Comparison of ENCODE assay signal across 27 cellular contexts in the genomic region with DNA sequence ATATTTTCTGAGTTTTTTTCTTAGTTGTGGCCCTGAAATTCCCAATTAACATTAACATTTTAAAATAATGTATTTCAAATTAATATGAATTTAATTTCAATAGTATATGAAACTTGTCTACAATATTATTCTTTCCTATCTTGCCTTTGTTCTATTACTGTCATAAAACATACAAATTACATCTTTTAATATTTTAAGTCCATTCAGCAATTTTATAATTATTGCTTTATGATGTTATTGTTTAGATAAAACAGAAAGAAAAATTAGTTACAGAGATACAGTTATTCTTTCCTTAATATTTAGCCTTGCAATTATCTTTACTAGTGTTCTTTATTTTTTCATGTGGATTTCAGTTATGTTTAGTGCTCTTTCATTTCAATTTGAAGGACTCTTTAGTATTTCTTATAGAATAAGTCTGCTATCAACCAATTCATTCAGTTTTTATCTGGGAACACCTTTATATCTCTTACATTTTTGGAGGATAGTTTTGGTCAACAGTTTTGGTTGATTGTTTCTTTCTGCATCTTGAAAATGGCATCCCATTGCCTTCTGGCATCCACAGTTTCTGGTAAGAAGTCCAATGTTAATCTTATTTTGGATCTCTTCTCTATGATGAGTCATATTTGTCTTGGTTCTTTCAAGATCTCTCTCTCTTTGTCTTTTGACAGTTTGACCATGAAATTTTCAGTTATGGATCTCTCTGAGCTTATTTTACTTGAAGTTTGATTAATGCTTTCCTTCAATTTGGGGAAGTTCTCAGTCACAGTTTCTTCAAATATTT.
"Had no signal": no experiment of that assay in that cellular context is flagged by ENCODE, and none has a peak within 500 bp of the region (broad histone marks: within the 10 kb centered on the region; RNA-seq: fewer than 3 reads in every experiment).

No MANE protein-coding gene starts in this region.

- H3K4me1 Mint-ChIP-seq: activated CD4-positive, alpha-beta T cell treated with anti-CD3 and anti-CD28 coated beads for 36 hours; activated CD4-positive, alpha-beta T cell treated with anti-CD3 and anti-CD28 coated beads, Interleukin-2, amount 10 ng/mL, durations not matched to agents 7 days and 5 days; activated naive CD4-positive, alpha-beta T cell treated with anti-CD3 and anti-CD28 coated beads, Interleukin-2, amount 50 U/mL, for 24 hours; activated naive CD8-positive, alpha-beta T cell treated with anti-CD3 and anti-CD28 coated beads, Interleukin-2, amount 10 ng/mL, durations not matched to agents 7 days and 5 days had no signal

- ATAC-seq: activated CD4-positive, alpha-beta T cell treated with anti-CD3 and anti-CD28 coated beads for 36 hours; activated CD4-positive, CD25-positive, alpha-beta regulatory T cell treated with anti-CD3 and anti-CD28 coated beads, Interleukin-2, amount 50 U/mL, for 24 hours; activated CD8-positive, alpha-beta T cell treated with anti-CD3 and anti-CD28 coated beads, Interleukin-2, amount 10 ng/mL, durations not matched to agents 7 days and 5 days; Panc1 had no signal

- DNase-seq: activated CD4-positive, alpha-beta T cell treated with anti-CD3 and anti-CD28 coated beads for 36 hours; activated CD4-positive, alpha-beta T cell treated with anti-CD3 and anti-CD28 coated beads, Interleukin-2, amount 10 ng/mL, durations not matched to agents 7 days and 5 days; activated CD4-positive, alpha-beta T cell treated with anti-CD3 and anti-CD28 coated beads, Interleukin-2, amount 50 U/mL, for 48 hours; activated CD8-positive, alpha-beta T cell treated with anti-CD3 and anti-CD28 coated beads, Interleukin-2, amount 10 ng/mL, durations not matched to agents 7 days and 5 days; activated gamma-delta T cell; activated naive CD4-positive, alpha-beta T cell treated with Interleukin-2 at 50 U/mL for 16 hours; activated naive CD8-positive, alpha-beta T cell treated with anti-CD3 and anti-CD28 coated beads, Interleukin-2, amount 10 ng/mL, durations not matched to agents 7 days and 5 days; activated T-cell treated with anti-CD3 and anti-CD28 coated beads, Interleukin-2, amount 50 U/mL, for 24 hours; amygdala; MM.1S; MV-4-11; NCI-H1092; NCI-H1436 treated with DMSO at 0.1 percent for 48 hours; NCI-H1694 treated with DMSO at 0.1 percent for 48 hours; NCI-H2029; NCI-H345; NCI-H524 treated with DMSO at 0.1 percent for 48 hours; SHP77; SJCRH30; T1000 had no signal

- H3K4me3 ChIP-seq: ascending aorta, breast epithelium, SJCRH30, SK-N-MC had no signal

- H3K36me3 Mint-ChIP-seq: activated naive CD4-positive, alpha-beta T cell treated with anti-CD3 and anti-CD28 coated beads, Interleukin-2, amount 50 U/mL, for 24 hours; activated naive CD8-positive, alpha-beta T cell treated with anti-CD3 and anti-CD28 coated beads, Interleukin-2, amount 10 ng/mL, durations not matched to agents 7 days and 5 days had no signal

- H3K27ac ChIP-seq: ascending aorta, breast epithelium, SJCRH30, SK-N-MC had no signal

- H3K4me1 ChIP-seq: ascending aorta, breast epithelium, SJCRH30 had no signal

- H3K27me3 Mint-ChIP-seq: activated CD4-positive, alpha-beta T cell treated with anti-CD3 and anti-CD28 coated beads for 36 hours; activated CD4-positive, alpha-beta T cell treated with anti-CD3 and anti-CD28 coated beads, Interleukin-2, amount 10 ng/mL, durations not matched to agents 7 days and 5 days; activated naive CD4-positive, alpha-beta T cell treated with anti-CD3 and anti-CD28 coated beads, Interleukin-2, amount 50 U/mL, for 24 hours; activated naive CD8-positive, alpha-beta T cell treated with anti-CD3 and anti-CD28 coated beads, Interleukin-2, amount 10 ng/mL, durations not matched to agents 7 days and 5 days; activated T-cell treated with anti-CD3 and anti-CD28 coated beads, Interleukin-2, amount 50 U/mL, for 24 hours had no signal

- H3K9me3 ChIP-seq: ascending aorta, SJCRH30 had no signal

- H3K27ac Mint-ChIP-seq: activated CD4-positive, alpha-beta T cell treated with anti-CD3 and anti-CD28 coated beads for 36 hours; activated CD4-positive, alpha-beta T cell treated with anti-CD3 and anti-CD28 coated beads, Interleukin-2, amount 10 ng/mL, durations not matched to agents 7 days and 5 days; activated CD8-positive, alpha-beta T cell treated with anti-CD3 and anti-CD28 coated beads, Interleukin-2, amount 10 ng/mL, durations not matched to agents 7 days and 5 days; activated naive CD4-positive, alpha-beta T cell treated with anti-CD3 and anti-CD28 coated beads, Interleukin-2, amount 50 U/mL, for 24 hours; activated naive CD8-positive, alpha-beta T cell treated with anti-CD3 and anti-CD28 coated beads, Interleukin-2, amount 10 ng/mL, durations not matched to agents 7 days and 5 days; activated T-cell treated with anti-CD3 and anti-CD28 coated beads, Interleukin-2, amount 50 U/mL, for 24 hours; activated T-helper 2 cell treated with anti-CD3 and anti-CD28 coated beads, Interferon-gamma antibody, Interleukin-2, Interleukin-4, amounts not matched to agents 10 μg/mL and 5 μg/mL and 100 μg/mL, durations not matched to agents 14 hours and 24 hours and 36 hours had no signal

- H3K9me3 Mint-ChIP-seq: activated naive CD8-positive, alpha-beta T cell treated with anti-CD3 and anti-CD28 coated beads, Interleukin-2, amount 10 ng/mL, durations not matched to agents 7 days and 5 days had no signal

- H3K4me3 Mint-ChIP-seq: activated CD4-positive, alpha-beta T cell treated with anti-CD3 and anti-CD28 coated beads for 36 hours; activated CD4-positive, alpha-beta T cell treated with anti-CD3 and anti-CD28 coated beads, Interleukin-2, amount 10 ng/mL, durations not matched to agents 7 days and 5 days; activated CD8-positive, alpha-beta T cell treated with anti-CD3 and anti-CD28 coated beads, Interleukin-2, amount 10 ng/mL, durations not matched to agents 7 days and 5 days; activated naive CD4-positive, alpha-beta T cell treated with anti-CD3 and anti-CD28 coated beads, Interleukin-2, amount 50 U/mL, for 24 hours; activated naive CD8-positive, alpha-beta T cell treated with anti-CD3 and anti-CD28 coated beads, Interleukin-2, amount 10 ng/mL, durations not matched to agents 7 days and 5 days; activated T-cell treated with anti-CD3 and anti-CD28 coated beads, Interleukin-2, amount 50 U/mL, for 24 hours had no signal
